In genomic region chr10:25105753-25106260, GRCh38 we compare ENCODE assay signal across 24 cellular contexts.
DNase-seq lines count a peak whose midpoint lies in the region; FAIRE-seq and TF ChIP-seq lines count a peak whose summit lies in the region.
"Had no signal": no experiment of that assay in that cellular context is flagged by ENCODE, and none has a peak within 500 bp of the region (broad histone marks: within the 10 kb centered on the region; RNA-seq: fewer than 3 reads in every experiment).

No MANE protein-coding gene starts in this region.

- H2AFZ ChIP-seq in H9 (ENCODE audit: low read length) = no peak overlapping the region
- H2AFZ ChIP-seq in H1 (ENCODE audit: low read length) = no peak overlapping the region
- H2AFZ ChIP-seq in neural cell (ENCODE audit: low read depth, low read length) = no peak overlapping the region

- H3K79me2 ChIP-seq in H9 (ENCODE audit: insufficient read depth, low read length) = no peaks in the 10 kb centered on the region
- no peaks in the 10 kb centered on the region for H3K79me2 ChIP-seq in H1 (ENCODE audit: control insufficient read depth in 1 of 2, insufficient read depth in 2 of 2, low read length in 2 of 2)
- no peaks in the 10 kb centered on the region for H3K79me2 ChIP-seq in neural cell (replicated peaks; ENCODE audit: insufficient read depth, low read length)

- peaks cover 2% of the 10 kb centered on the region for H3K27me3 Mint-ChIP-seq in H9 (ENCODE audit: low read depth)

- no peak for TF ChIP-seq EP300 in H1 (IDR thresholded peaks at IDR 0.05; ENCODE audit: borderline replicate concordance in 1 of 2, low read depth in 2 of 2, low read length in 2 of 2)
- TF ChIP-seq EP300 in neural cell (conservative IDR thresholded peaks at IDR 0.05; ENCODE audit: poor library complexity, severe bottlenecking) = peak; percentile 94

- H3K4me2 ChIP-seq in H9 (ENCODE audit: insufficient read depth, insufficient read length, low read length) (peak overlapping the region; percentile 34), H1 (ENCODE audit: insufficient read depth in 1 of 2, low read depth in 2 of 2, low read length in 2 of 2) (peak overlapping the region; percentile 45 to 54; a peak in 3 of 4 replicates), neural cell (ENCODE audit: low read length) (peak overlapping the region; percentile 27)

- TF ChIP-seq RAD21 in H1 (IDR thresholded peaks at IDR 0.05 in 1 of 2, conservative IDR thresholded peaks at IDR 0.05 in 1 of 2; ENCODE audit: low read depth in 2 of 2, low read length in 2 of 2) (no peak), neural cell (conservative IDR thresholded peaks at IDR 0.05) (no peak)

- H2BK12ac ChIP-seq in H9 (ENCODE audit: insufficient read length, low read depth, low read length) (no peak overlapping the region), H1 (ENCODE audit: low read depth, low read length) (no peak overlapping the region)

- H3K9ac ChIP-seq in H9 (ENCODE audit: extremely low read depth, insufficient read length, low read length) = no peak overlapping the region
- H3K9ac ChIP-seq in HUES48 (ENCODE audit: low read depth, low read length) = no peak overlapping the region
- no peak overlapping the region for H3K9ac ChIP-seq in H1 (replicated peaks in 1 of 4; ENCODE audit: extremely low read depth in 1 of 4, low read depth in 3 of 4, low read length in 3 of 4)
- no peak overlapping the region for H3K9ac ChIP-seq in neural cell (ENCODE audit: low read length)

- H3K4me3 ChIP-seq in HUES48 (ENCODE audit: low read depth, low read length) = peak overlapping the region; percentile 21; the same call in 1 of the 2 replicates
- H3K4me3 ChIP-seq in H1 (ENCODE audit: extremely low read depth in 1 of 4, insufficient read depth in 2 of 4, low read depth in 3 of 4, low read length in 4 of 4) = peak overlapping the region in 1 of 4 experiments; percentile 34; a peak in 1 of 8 replicates
- peak overlapping the region; percentile 26 for H3K4me3 ChIP-seq in neural cell (ENCODE audit: low read length)
- H3K4me3 ChIP-seq in prostate gland = no peak overlapping the region
- H3K4me3 ChIP-seq: GM12878 had no signal

- TF ChIP-seq CTCF in H9 (conservative IDR thresholded peaks at IDR 0.05) (no peak), H1 (IDR thresholded peaks at IDR 0.05; ENCODE audit: control extremely low read depth in 1 of 3, insufficient read depth in 1 of 3, low read depth in 1 of 3, low read length in 3 of 3) (no peak), neural cell (IDR thresholded peaks at IDR 0.05; ENCODE audit: poor library complexity, severe bottlenecking) (no peak), prostate gland (IDR thresholded peaks at IDR 0.05) (no peak)

- H4K8ac ChIP-seq in H9 (replicated peaks; ENCODE audit: insufficient read length, low read depth, low read length) = no peak overlapping the region
- no peak overlapping the region for H4K8ac ChIP-seq in H1 (ENCODE audit: extremely low read depth, insufficient read depth, low read length)

- H3K27me3 ChIP-seq in H9 (ENCODE audit: insufficient read depth, low read length) (no peaks in the 10 kb centered on the region; the same call in 1 of the 2 replicates), HUES48 (ENCODE audit: control insufficient read depth, insufficient read depth, low read length) (no peaks in the 10 kb centered on the region), H1 (replicated peaks in 1 of 4; ENCODE audit: control insufficient read depth in 3 of 4, extremely low read depth in 1 of 4, insufficient read depth in 3 of 4, low read length in 3 of 4) (peaks cover 0 to 2% (median 0%) of the 10 kb centered on the region in 4 experiments; a peak in 1 of 7 replicates), neural cell (ENCODE audit: insufficient read depth, low read depth, low read length) (no peaks in the 10 kb centered on the region), prostate gland (replicated peaks; ENCODE audit: insufficient read depth) (no peaks in the 10 kb centered on the region)
- H3K27me3 ChIP-seq: BE2C had no signal

- no peak overlapping the region for H3K23ac ChIP-seq in H9 (ENCODE audit: insufficient read length, low read depth, low read length)
- no peak overlapping the region for H3K23ac ChIP-seq in H1 (ENCODE audit: insufficient read length)

- H3K56ac ChIP-seq in H9 (ENCODE audit: insufficient read length, low read depth, low read length) = no peak overlapping the region
- no peak overlapping the region for H3K56ac ChIP-seq in H1 (replicated peaks; ENCODE audit: insufficient read length, low read depth, low read length)

- no peak overlapping the region for H4K91ac ChIP-seq in H9 (ENCODE audit: insufficient read length, low read depth, low read length)
- no peak overlapping the region for H4K91ac ChIP-seq in H1 (replicated peaks; ENCODE audit: insufficient read length, low read length)

- H3K4me1 ChIP-seq in H9 (ENCODE audit: insufficient read depth, low read length) (peaks cover 4% of the 10 kb centered on the region), HUES48 (ENCODE audit: control insufficient read depth, insufficient read depth, low read length) (peaks cover 49% of the 10 kb centered on the region), H1 (replicated peaks in 1 of 4; ENCODE audit: control insufficient read depth in 3 of 4, insufficient read depth in 4 of 4, low read length in 3 of 4) (peaks cover 2 to 16% (median 7%) of the 10 kb centered on the region in 4 experiments; a peak in 4 of 7 replicates), prostate gland (replicated peaks) (no peaks in the 10 kb centered on the region)
- H3K4me1 ChIP-seq: BE2C had no signal

- no peaks in the 10 kb centered on the region for H3K79me1 ChIP-seq in H9 (ENCODE audit: insufficient read depth, low read depth, low read length, poor library complexity, severe bottlenecking)
- no peaks in the 10 kb centered on the region for H3K79me1 ChIP-seq in H1 (ENCODE audit: low read depth, low read length)

- H3K36me3 Mint-ChIP-seq in H9 (ENCODE audit: insufficient read depth in 1 of 3, low read depth in 3 of 3) = no peaks in the 10 kb centered on the region; a peak in 1 of 7 replicates
- H3K36me3 Mint-ChIP-seq: CD4-positive, CD25-positive, alpha-beta regulatory T cell; CD8-positive, alpha-beta memory T cell; IgD-negative memory B cell had no signal

- no peak overlapping the region for H3K27ac Mint-ChIP-seq in H9
- H3K27ac Mint-ChIP-seq: CD4-positive, CD25-positive, alpha-beta regulatory T cell; CD8-positive, alpha-beta memory T cell; IgD-negative memory B cell had no signal

- H3K9me3 ChIP-seq in H9 (ENCODE audit: control insufficient read depth, low read depth, low read length) = no peaks in the 10 kb centered on the region
- H3K9me3 ChIP-seq in HUES48 (ENCODE audit: control insufficient read depth, insufficient read depth, low read length) = no peaks in the 10 kb centered on the region
- H3K9me3 ChIP-seq in H1 (ENCODE audit: insufficient read depth in 2 of 2, low read depth in 1 of 2, low read length in 1 of 2) = no peaks in the 10 kb centered on the region
- no peaks in the 10 kb centered on the region for H3K9me3 ChIP-seq in neural cell (ENCODE audit: low read length)
- H3K9me3 ChIP-seq in prostate gland = no peaks in the 10 kb centered on the region
- H3K9me3 ChIP-seq: BE2C had no signal

- H3K4ac ChIP-seq in H9 (ENCODE audit: low read depth, low read length) (no peak overlapping the region), H1 (replicated peaks; ENCODE audit: insufficient read length, low read depth, low read length) (no peak overlapping the region)

- TF ChIP-seq POLR2A in H1 (IDR thresholded peaks at IDR 0.05; ENCODE audit: control extremely low read depth in 1 of 2, low read depth in 2 of 2, low read length in 2 of 2) = no peak
- TF ChIP-seq POLR2A in prostate gland (IDR thresholded peaks at IDR 0.05) = no peak

- no peaks in the 10 kb centered on the region for H3F3A ChIP-seq in neural cell (ENCODE audit: insufficient read depth, low read length, poor library complexity, severe bottlenecking)

- H3T11ph ChIP-seq in H9 (ENCODE audit: low read length) = no peak overlapping the region

- H2BK20ac ChIP-seq in H9 (ENCODE audit: low read depth, low read length, poor library complexity, severe bottlenecking) = no peak overlapping the region
- no peak overlapping the region for H2BK20ac ChIP-seq in H1 (ENCODE audit: low read length)

- H3K36me3 ChIP-seq in HUES48 (ENCODE audit: control insufficient read depth, insufficient read depth, low read length) (no peaks in the 10 kb centered on the region), H1 (ENCODE audit: control insufficient read depth in 2 of 4, insufficient read depth in 4 of 4, low read length in 3 of 4) (no peaks in the 10 kb centered on the region), neural cell (ENCODE audit: insufficient read depth, low read length) (no peaks in the 10 kb centered on the region), prostate gland (no peaks in the 10 kb centered on the region)
- H3K36me3 ChIP-seq: BE2C had no signal

- no peaks in the 10 kb centered on the region for H3K23me2 ChIP-seq in H9 (ENCODE audit: insufficient read length, low read depth, low read length, poor library complexity, severe bottlenecking)
- H3K23me2 ChIP-seq in H1 (ENCODE audit: low read depth, low read length) = no peaks in the 10 kb centered on the region

- DNase-seq in H9 = no peak
- no peak for DNase-seq in H1 (ENCODE audit: low read depth in 1 of 2, low spot score in 2 of 2)
- no peak for DNase-seq in medulla oblongata (ENCODE audit: extremely low spot score)
- DNase-seq in pons (ENCODE audit: low spot score) = no peak
- no peak for DNase-seq in prostate gland (ENCODE audit: low spot score)
- DNase-seq: ACHN; BE2C; C1 segment of cervical spinal cord; CD4-positive, CD25-positive, alpha-beta regulatory T cell; CD8-positive, alpha-beta memory T cell; COR-L47; DMS 273 treated with DMSO at 0.1 percent for 48 hours; DMS53; DND-41; EL; KBM-7 had no signal

- H3K4me1 Mint-ChIP-seq in H9 = peaks cover 66 to 70% of the 10 kb centered on the region in 2 experiments
- H3K4me1 Mint-ChIP-seq: CD4-positive, CD25-positive, alpha-beta regulatory T cell; CD8-positive, alpha-beta memory T cell; IgD-negative memory B cell had no signal

- no CpG with 5 or more reads among the region's 5 CpGs for WGBS in H9 (ENCODE audit: extremely low coverage, insufficient read length, low lambda C conversion rate)
- WGBS in H1 (ENCODE audit: extremely low coverage in 1 of 2, insufficient coverage in 1 of 2, insufficient read length in 1 of 2, insufficient replicate concordance in 2 of 2, low coverage in 1 of 2, low lambda C conversion rate in 2 of 2, missing lambda C conversion rate in 1 of 2), 2 experiments = 41% methylated on average over 5 of the region's 5 CpGs; no CpG with 5 or more reads in 1 of the 2 experiments
- 40% methylated on average over 5 of the region's 5 CpGs for WGBS in prostate gland

- H3K9me3 Mint-ChIP-seq in H9 = no peaks in the 10 kb centered on the region; a peak in 1 of 5 replicates
- H3K9me3 Mint-ChIP-seq: CD8-positive, alpha-beta memory T cell; IgD-negative memory B cell had no signal

- POLR2A ChIA-PET in H1 (lab: Charles Lee; ENCODE audit: partially characterized antibody) = no interaction called here

- H2BK15ac ChIP-seq in H9 (ENCODE audit: low read depth, low read length) (no peak overlapping the region), H1 (ENCODE audit: low read length) (no peak overlapping the region)

- H2BK120ac ChIP-seq in H9 (ENCODE audit: low read depth, low read length, poor library complexity, severe bottlenecking) (no peak overlapping the region), H1 (replicated peaks; ENCODE audit: low read depth, low read length) (no peak overlapping the region)

- intact Hi-C loops in prostate gland (cut with DNase I) = no loop called here

- no peak overlapping the region for H3K18ac ChIP-seq in H9 (ENCODE audit: insufficient read length, low read depth, low read length)
- no peak overlapping the region for H3K18ac ChIP-seq in H1 (ENCODE audit: extremely low read depth, low read length)

- no peak overlapping the region for H2AK5ac ChIP-seq in H9 (ENCODE audit: insufficient read length, low read length)
- H2AK5ac ChIP-seq in H1 (ENCODE audit: low read depth, low read length) = no peak overlapping the region

- H4K5ac ChIP-seq in H9 (ENCODE audit: insufficient read length, low read depth, low read length) (no peak overlapping the region), H1 (ENCODE audit: insufficient read length, low read depth, low read length) (no peak overlapping the region)

- no peak overlapping the region for H3K14ac ChIP-seq in H9 (ENCODE audit: insufficient read depth, low read length)
- no peak overlapping the region for H3K14ac ChIP-seq in H1 (ENCODE audit: insufficient read length)

- H4K20me1 ChIP-seq in H9 (ENCODE audit: control insufficient read depth, insufficient read depth, insufficient read length) (no peaks in the 10 kb centered on the region), H1 (replicated peaks in 1 of 2; ENCODE audit: control insufficient read depth in 1 of 2, insufficient read depth in 2 of 2, low read length in 2 of 2) (no peaks in the 10 kb centered on the region), neural cell (ENCODE audit: insufficient read depth) (no peaks in the 10 kb centered on the region)

- CTCF ChIA-PET in H1 (lab: Charles Lee; ENCODE audit: partially characterized antibody) = interaction anchor here (0.7 to 1.8 kb wide), 2 partner anchors 69 to 121 kb away, joined by 4 to 8 read pairs; partner anchors contain the start of gene GPR158

- no peak overlapping the region for H2BK5ac ChIP-seq in H9 (ENCODE audit: insufficient read length, low read length)
- H2BK5ac ChIP-seq in H1 (ENCODE audit: low read depth, low read length) = no peak overlapping the region

- no peak overlapping the region for H3K27ac ChIP-seq in H9 (ENCODE audit: insufficient read length, low read depth, low read length)
- peak overlapping the region; percentile 64 for H3K27ac ChIP-seq in HUES48 (ENCODE audit: low read depth, low read length)
- no peak overlapping the region for H3K27ac ChIP-seq in H1 (ENCODE audit: low read depth, low read length)
- H3K27ac ChIP-seq in neural cell (ENCODE audit: low read length) = no peak overlapping the region
- H3K27ac ChIP-seq in prostate gland = no peak overlapping the region
- H3K27ac ChIP-seq: HL-60 had no signal

- no peak overlapping the region for H3K4me3 Mint-ChIP-seq in H9
- H3K4me3 Mint-ChIP-seq: CD4-positive, CD25-positive, alpha-beta regulatory T cell; CD8-positive, alpha-beta memory T cell; IgD-negative memory B cell had no signal

- no peaks in the 10 kb centered on the region for H3K9me2 ChIP-seq in neural cell (ENCODE audit: insufficient read depth, low read length)

- FAIRE-seq in H1 (lab: Jason Lieb, UNC) = no peak
- FAIRE-seq: A204.1, GM12878, H54, HepG2 had no signal

Comparison
In these comparisons a context has a peak if more than half of its experiments do, and no peak if none do; other contexts are left out.
1. H3K4me3 ChIP-seq: peak in HUES48 (single experiment) and neural cell (single experiment); none in prostate gland (0 of 2).
2. Peak in every context shown above with its lines, with median percentiles within 50 percentile points of each other: H3K4me2 ChIP-seq.